Comparison of ENCODE assay signal across 9 cellular contexts in genomic region chr10:59337254-59337653, GRCh38. TPM values are rescaled to one million over a fixed set of nuclear protein-coding genes. Genes with fewer than 3 reads are reported as not detected.
A peak's percentile ranks its signal among the peaks of the same experiment; 100 is the strongest.
DNase-seq lines count a peak whose midpoint lies in the region; ATAC-seq, FAIRE-seq and TF ChIP-seq lines count a peak whose summit lies in the region.
"Had no signal": no experiment of that assay in that cellular context is flagged by ENCODE, and none has a peak within 500 bp of the region (broad histone marks: within the 10 kb centered on the region; RNA-seq: fewer than 3 reads in every experiment).

No MANE protein-coding gene starts in this region.

- DNase-seq in GM04504 (ENCODE audit: low read depth) = peak; percentile 31
- DNase-seq in astrocyte (ENCODE audit: low read depth) = peak; percentile 90
- peak in 1 of 3 donors; percentile 59 for DNase-seq in right cardiac atrium
- no peak for DNase-seq in sciatic nerve (ENCODE audit: low spot score)
- no peak for DNase-seq in natural killer cell
- no peak for DNase-seq in activated CD4-positive, alpha-beta T cell treated with anti-CD3 and anti-CD28 coated beads for 1 hour
- no peak for DNase-seq in activated T-cell treated with anti-CD3 and anti-CD28 coated beads, Interleukin-2, amount 50 U/mL, for 48 hours
- DNase-seq in COLO829 (ENCODE audit: low spot score) = no peak
- DNase-seq: activated CD4-positive, alpha-beta T cell treated with anti-CD3 and anti-CD28 coated beads for 48 hours had no signal

- H3K9me3 Mint-ChIP-seq in astrocyte (ENCODE audit: unreplicated experiment) = no peaks in the 10 kb centered on the region
- H3K9me3 Mint-ChIP-seq in natural killer cell = no peaks in the 10 kb centered on the region

- no peak overlapping the region for H3K9ac ChIP-seq in astrocyte (ENCODE audit: low read length)

- H3K27ac Mint-ChIP-seq in astrocyte (ENCODE audit: unreplicated experiment) (peak overlapping the region; percentile 68), natural killer cell (no peak overlapping the region)

- H3K4me3 Mint-ChIP-seq in astrocyte (ENCODE audit: unreplicated experiment) = peak overlapping the region; percentile 36
- no peak overlapping the region for H3K4me3 Mint-ChIP-seq in natural killer cell

- H3K27ac ChIP-seq in astrocyte (ENCODE audit: low read depth, low read length) (peak overlapping the region; percentile 32), right cardiac atrium (ENCODE audit: low read length) (no peak overlapping the region)

- H3K27me3 ChIP-seq in astrocyte (ENCODE audit: insufficient read depth, low read length) = no peaks in the 10 kb centered on the region
- H3K27me3 ChIP-seq in right cardiac atrium (ENCODE audit: control insufficient read depth, insufficient read depth) = no peaks in the 10 kb centered on the region

- intact Hi-C loops in right cardiac atrium (cut with DNase I) (no loop called here), sciatic nerve (cut with DNase I) (no loop called here), natural killer cell (cut with micrococcal nuclease) (no loop called here)

- no peak overlapping the region for H3K4me3 ChIP-seq in astrocyte (ENCODE audit: insufficient read depth, low read depth, low read length)
- H3K4me3 ChIP-seq in right cardiac atrium (ENCODE audit: low read length) = no peak overlapping the region

- H3K36me3 ChIP-seq in astrocyte (ENCODE audit: insufficient read depth, low read length) = no peaks in the 10 kb centered on the region

- peaks cover 30% of the 10 kb centered on the region for H3K4me1 Mint-ChIP-seq in astrocyte (ENCODE audit: low read depth, unreplicated experiment)
- H3K4me1 Mint-ChIP-seq in natural killer cell = no peaks in the 10 kb centered on the region

- peaks cover 7% of the 10 kb centered on the region for H3K36me3 Mint-ChIP-seq in astrocyte (ENCODE audit: low read depth, unreplicated experiment)
- H3K36me3 Mint-ChIP-seq in natural killer cell = no peaks in the 10 kb centered on the region

- FAIRE-seq in astrocyte (lab: Jason Lieb, UNC) = peak; percentile 76

- no peak overlapping the region for H2AFZ ChIP-seq in astrocyte (ENCODE audit: low read depth, low read length)

- H3K4me1 ChIP-seq in astrocyte (ENCODE audit: insufficient read depth, low read length) (peaks cover 13% of the 10 kb centered on the region), right cardiac atrium (ENCODE audit: control insufficient read depth, insufficient read depth, low read length) (peaks cover 7% of the 10 kb centered on the region)

- H4K20me1 ChIP-seq in astrocyte (ENCODE audit: insufficient read depth, low read length) = no peaks in the 10 kb centered on the region

- H3K9me3 ChIP-seq in astrocyte (ENCODE audit: insufficient read depth, low read depth, low read length) = no peaks in the 10 kb centered on the region
- H3K9me3 ChIP-seq in right cardiac atrium (ENCODE audit: control insufficient read depth, low read length) = no peaks in the 10 kb centered on the region

- H3K27me3 Mint-ChIP-seq in astrocyte (ENCODE audit: low read depth, unreplicated experiment) = no peaks in the 10 kb centered on the region
- no peaks in the 10 kb centered on the region for H3K27me3 Mint-ChIP-seq in natural killer cell (ENCODE audit: low read depth in 2 of 2)

- H3K79me2 ChIP-seq in astrocyte (ENCODE audit: insufficient read depth, low read length) = no peaks in the 10 kb centered on the region

- no peak for TF ChIP-seq CTCF in astrocyte (IDR thresholded peaks at IDR 0.05; ENCODE audit: insufficient read depth, low read depth, low read length)
- no peak for TF ChIP-seq CTCF in natural killer cell (IDR thresholded peaks at IDR 0.05)

- peak overlapping the region; percentile 24 for H3K4me2 ChIP-seq in astrocyte (ENCODE audit: low read length)

- ATAC-seq in right cardiac atrium (peak; percentile 73 to 86), sciatic nerve (peak; percentile 59), natural killer cell (no peak)

RNA-seq across cellular contexts. Expression of gene FAM13C, which starts 25.1 kb away (rescaled TPM):
- 8.7 and 9.3 TPM in 2 replicates for total RNA-seq in astrocyte
- 1 to 10 TPM; 3.2 to 6.8 (median 5.9) TPM for total RNA-seq in right cardiac atrium
- 3.4 TPM for polyA plus RNA-seq in right cardiac atrium
- total RNA-seq in sciatic nerve = 25.0 TPM
- not detected for total RNA-seq in natural killer cell

Comparison
In these comparisons a context has a peak if more than half of its experiments do, and no peak if none do; other contexts are left out.
1. DNase-seq: peak in GM04504 (single experiment) and astrocyte (single experiment); none in sciatic nerve (single experiment), natural killer cell (single experiment), activated CD4-positive, alpha-beta T cell treated with anti-CD3 and anti-CD28 coated beads for 1 hour (single experiment), activated T-cell treated with anti-CD3 and anti-CD28 coated beads, Interleukin-2, amount 50 U/mL, for 48 hours (0 of 2) and COLO829 (single experiment).
2. ATAC-seq: peak in right cardiac atrium (2 of 2) and sciatic nerve (single experiment); none in natural killer cell (0 of 3).